ENCODE assay signal across 8 cellular contexts in the genomic region with DNA sequence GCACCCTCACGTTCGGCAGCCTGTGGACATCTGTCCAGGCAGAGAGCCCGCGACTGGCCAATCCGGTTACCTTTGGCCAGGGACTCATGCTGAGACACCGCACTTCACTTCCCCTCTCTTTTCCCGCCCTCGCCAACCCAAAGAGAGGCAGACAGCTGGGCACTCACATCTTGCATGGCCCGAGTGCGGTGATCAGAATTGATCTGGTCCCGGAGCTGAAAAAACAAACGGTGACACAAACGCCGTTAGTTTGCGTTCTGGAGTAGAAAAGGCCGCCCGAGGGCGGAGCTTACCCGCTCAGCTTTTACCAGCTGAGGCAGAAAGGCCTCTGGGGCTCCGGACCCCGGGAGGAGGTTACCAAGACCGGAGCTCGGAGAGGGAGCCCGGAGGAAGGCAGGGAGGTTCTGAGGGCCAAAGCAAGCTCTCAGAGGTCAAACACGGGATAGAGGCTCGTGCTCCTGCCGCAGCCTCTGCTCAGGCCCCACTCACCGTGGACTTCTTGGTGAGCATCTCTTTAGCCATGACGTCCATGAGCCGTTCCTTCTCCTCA. TPM values are rescaled to one million over a fixed set of nuclear protein-coding genes. Genes with fewer than 3 reads are reported as not detected.
DNase-seq lines count a peak whose midpoint lies in the region; ATAC-seq and TF ChIP-seq lines count a peak whose summit lies in the region.

No MANE protein-coding gene starts in this region.

- H3K9me3 ChIP-seq in AG04450 (ENCODE audit: control insufficient read depth, insufficient read depth, low read length) (no peaks in the 10 kb centered on the region), SJSA1 (replicated peaks) (no peaks in the 10 kb centered on the region)

- H3K27me3 ChIP-seq in AG04450 (ENCODE audit: control insufficient read depth, insufficient read depth, low read length): no peaks in the 10 kb centered on the region
- H3K27me3 ChIP-seq in SJSA1 (replicated peaks): no peaks in the 10 kb centered on the region
- H3K27me3 ChIP-seq in kidney epithelial cell (ENCODE audit: control insufficient read depth, insufficient read depth, low read length): no peaks in the 10 kb centered on the region

- intact Hi-C loops in MCF 10A (cut with micrococcal nuclease): loop anchor here (1.0 kb wide), 1 partner anchor 30 kb away; no protein-coding TSS in a partner anchor

- H3K4me3 Mint-ChIP-seq in MCF 10A (ENCODE audit: unreplicated experiment): peak overlapping the region; percentile 88

- CTCF ChIA-PET in AG04450 (lab: Charles Lee): interaction anchor here (0.5 to 7.0 kb wide), 13 partner anchors 12 to 1541 kb away, joined by 3 to 179 read pairs (median 8); partner anchors contain the start of genes MTF1 and UTP11
- CTCF ChIA-PET in MCF 10A (lab: Yijun Ruan, JAX): interaction anchor here (0.6 to 6.3 kb wide), 13 partner anchors 12 to 868 kb away, joined by 3 to 63 read pairs (median 5); partner anchors contain the start of genes MTF1 and UTP11

- peaks cover 42% of the 10 kb centered on the region for H3K36me3 Mint-ChIP-seq in MCF 10A (ENCODE audit: insufficient read depth, unreplicated experiment)

- TF ChIP-seq CTCF in AG04450 (IDR thresholded peaks at IDR 0.05; ENCODE audit: low read depth, low read length) (no peak), MCF 10A (IDR thresholded peaks at IDR 0.05; ENCODE audit: unreplicated experiment) (no peak), kidney epithelial cell (IDR thresholded peaks at IDR 0.05; ENCODE audit: insufficient read depth, low read length, poor library complexity, severe bottlenecking) (no peak)

- H3K4me3 ChIP-seq in AG04450 (ENCODE audit: low read depth, low read length) (peak overlapping the region; percentile 98), SJSA1 (peak overlapping the region; percentile 57), kidney epithelial cell (ENCODE audit: low read depth, low read length) (peak overlapping the region; percentile 68)

- H3K9me3 Mint-ChIP-seq in MCF 10A (ENCODE audit: unreplicated experiment): no peaks in the 10 kb centered on the region

- H3K4me1 ChIP-seq in SJSA1 (replicated peaks): peaks cover 4% of the 10 kb centered on the region

- peaks cover 3% of the 10 kb centered on the region for H3K4me1 Mint-ChIP-seq in MCF 10A (ENCODE audit: insufficient read depth, unreplicated experiment)

- H3K36me3 ChIP-seq in SJSA1 (peaks cover 41% of the 10 kb centered on the region), kidney epithelial cell (ENCODE audit: control insufficient read depth, insufficient read depth, low read length) (peaks cover 1% of the 10 kb centered on the region)

- H3K27ac ChIP-seq in AG04450 (ENCODE audit: low read depth, low read length): peak overlapping the region; percentile 70
- H3K27ac ChIP-seq in SJSA1: peak overlapping the region; percentile 13

- TSS peak; percentile 48 for BruUV-seq in MCF 10A (replicated peaks; lab: Mats Ljungman, UMichigan)

- POLR2A ChIA-PET in AG04450 (lab: Yijun Ruan, JAX) (interaction anchor here (0.7 to 1.7 kb wide), 2 partner anchors 11 to 516 kb away, joined by 3 to 7 read pairs; no protein-coding TSS in a partner anchor), MCF 10A (lab: Yijun Ruan, JAX) (interaction anchor here (0.6 to 4.4 kb wide), 17 partner anchors 11 to 870 kb away, joined by 3 to 27 read pairs (median 4); partner anchors contain the start of genes CDCA8, MTF1, RRAGC and UTP11)

- no peak for DNase-seq in AG04450 (ENCODE audit: low read depth, low spot score)
- DNase-seq in SJSA1 (ENCODE audit: low read depth in 1 of 2, low spot score in 2 of 2): peak in 1 of 2 experiments; percentile 57
- peak; percentile 40 for DNase-seq in MCF 10A (ENCODE audit: unreplicated experiment)
- DNase-seq in kidney epithelial cell (ENCODE audit: low read depth): no peak
- DNase-seq in stimulated activated naive CD4-positive, alpha-beta T cell (lab: John Stamatoyannopoulos, UW): peak in 4 of 6 experiments; percentile 34 to 55 (median 46)
- DNase-seq in hippocampal formation (lab: John Stamatoyannopoulos, UW): no peak

- no peaks in the 10 kb centered on the region for H3K27me3 Mint-ChIP-seq in MCF 10A (ENCODE audit: insufficient read depth, unreplicated experiment)

- H3K27ac Mint-ChIP-seq in MCF 10A (ENCODE audit: low read depth, unreplicated experiment): peak overlapping the region; percentile 82

- peak; percentile 33 for ATAC-seq in GM18858 (IDR thresholded peaks at IDR 0.05; ENCODE audit: unreplicated experiment)
- peak; percentile 15 for ATAC-seq in HG03064 (IDR thresholded peaks at IDR 0.05; ENCODE audit: low read depth, unreplicated experiment)

RNA-seq across cellular contexts. Expression of gene SF3A3, which starts 0.4 kb away (rescaled TPM):
- 60.0 and 76.1 TPM in 2 replicates for polyA plus RNA-seq in AG04450 (2011; rRNA removed)
- polyA minus RNA-seq in AG04450 (2011; rRNA and poly(A)+ RNA removed): 45.1 and 58.7 TPM in 2 replicates
- total RNA-seq in SJSA1 (2014; rRNA removed; shearing (Covaris generic)): 160 and 229 TPM in 2 replicates
- total RNA-seq in MCF 10A (2022): 55.6 and 61.7 TPM in 2 replicates
- total RNA-seq in kidney epithelial cell: 50.7 and 79.6 TPM in 2 replicates

RNA-seq across cellular contexts. Expression of gene FHL3, which starts 15.9 kb away (rescaled TPM):
- 10.0 and 13.5 TPM in 2 replicates for polyA plus RNA-seq in AG04450 (2011; rRNA removed)
- 37.2 and 41.7 TPM in 2 replicates for polyA minus RNA-seq in AG04450 (2011; rRNA and poly(A)+ RNA removed)
- 26.3 and 42.0 TPM in 2 replicates for total RNA-seq in SJSA1 (2014; rRNA removed; shearing (Covaris generic))
- 13.5 and 18.8 TPM in 2 replicates for total RNA-seq in MCF 10A (2022)
- 40.8 and 48.0 TPM in 2 replicates for total RNA-seq in kidney epithelial cell

RNA-seq across cellular contexts. Expression of gene UTP11, which starts 23.1 kb away (rescaled TPM):
- polyA plus RNA-seq in AG04450 (2011; rRNA removed): 32.9 and 43.8 TPM in 2 replicates
- polyA minus RNA-seq in AG04450 (2011; rRNA and poly(A)+ RNA removed): 14.8 and 18.5 TPM in 2 replicates
- 84.6 and 124 TPM in 2 replicates for total RNA-seq in SJSA1 (2014; rRNA removed; shearing (Covaris generic))
- total RNA-seq in MCF 10A (2022) (66.5 and 70.3 TPM in 2 replicates), kidney epithelial cell (42.8 and 62.3 TPM in 2 replicates)

RNA-seq across cellular contexts. Expression of gene INPP5B, which starts 42.6 kb away (rescaled TPM):
- polyA plus RNA-seq in AG04450 (2011; rRNA removed): 20.1 and 21.9 TPM in 2 replicates
- 26.8 and 28.5 TPM in 2 replicates for polyA minus RNA-seq in AG04450 (2011; rRNA and poly(A)+ RNA removed)
- total RNA-seq in SJSA1 (2014; rRNA removed; shearing (Covaris generic)): 10.9 and 18.7 TPM in 2 replicates
- total RNA-seq in MCF 10A (2022) (4.7 and 5.9 TPM in 2 replicates), kidney epithelial cell (18.9 and 19.6 TPM in 2 replicates)

RNA-seq across cellular contexts. Expression of gene POU3F1, which starts 57.1 kb away (rescaled TPM):
- not detected in 2 replicates for polyA plus RNA-seq in AG04450 (2011; rRNA removed)
- not detected in 2 replicates for polyA minus RNA-seq in AG04450 (2011; rRNA and poly(A)+ RNA removed)
- 0.26 TPM in 1 of 2 replicates, not detected in the other for total RNA-seq in SJSA1 (2014; rRNA removed; shearing (Covaris generic))
- 0.14 TPM in 1 of 2 replicates, not detected in the other for total RNA-seq in MCF 10A (2022)
- total RNA-seq in kidney epithelial cell: 0.08 TPM in 1 of 2 replicates, not detected in the other

Comparison
In these comparisons a context has a peak if more than half of its experiments do, and no peak if none do; other contexts are left out.
1. DNase-seq: peak in MCF 10A (single experiment) and stimulated activated naive CD4-positive, alpha-beta T cell (4 of 6); none in AG04450 (single experiment), kidney epithelial cell (single experiment) and hippocampal formation (0 of 2).
2. Peak in every context shown above with its lines, with median percentiles within 50 percentile points of each other: H3K4me3 ChIP-seq.